1 cellular context compared by ENCODE assay signal in the genomic region with DNA sequence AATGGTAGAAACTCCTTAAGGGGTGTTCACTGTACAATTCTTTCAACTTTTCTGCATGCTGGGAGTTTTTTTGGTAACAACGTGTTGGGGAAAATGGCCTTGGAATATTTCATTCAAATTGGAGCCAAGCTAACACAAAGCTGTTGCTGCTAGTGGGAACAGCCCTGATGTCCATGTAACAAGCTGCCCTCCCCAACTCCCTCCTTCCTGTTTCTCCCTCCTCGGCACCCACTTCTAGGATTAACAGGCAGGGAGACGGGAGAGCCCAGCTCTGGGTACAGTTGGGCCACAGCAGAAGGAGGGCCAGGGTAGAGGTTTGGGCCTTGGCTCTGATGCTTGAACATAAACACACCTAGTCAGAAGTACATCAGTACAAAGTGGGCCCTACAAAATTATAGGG.
TF ChIP-seq lines count a peak whose summit lies in the region.

No MANE protein-coding gene starts in this region.

TF ChIP-seq in HepG2, 621 proteins besides CTCF, POLR2A, EP300 and RAD21:
- TF ChIP-seq, protein P1, sequence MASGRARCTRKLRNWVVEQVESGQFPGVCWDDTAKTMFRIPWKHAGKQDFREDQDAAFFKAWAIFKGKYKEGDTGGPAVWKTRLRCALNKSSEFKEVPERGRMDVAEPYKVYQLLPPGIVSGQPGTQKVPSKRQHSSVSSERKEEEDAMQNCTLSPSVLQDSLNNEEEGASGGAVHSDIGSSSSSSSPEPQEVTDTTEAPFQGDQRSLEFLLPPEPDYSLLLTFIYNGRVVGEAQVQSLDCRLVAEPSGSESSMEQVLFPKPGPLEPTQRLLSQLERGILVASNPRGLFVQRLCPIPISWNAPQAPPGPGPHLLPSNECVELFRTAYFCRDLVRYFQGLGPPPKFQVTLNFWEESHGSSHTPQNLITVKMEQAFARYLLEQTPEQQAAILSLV (CRISPR knock-in tag; IDR thresholded peaks at IDR 0.05; ENCODE audit: borderline replicate concordance) = no peak
- TF ChIP-seq RBM22 (optimal IDR thresholded peaks at IDR 0.05; ENCODE audit: low read length) = peak; percentile 49
- no peak for TF ChIP-seq PAWR (CRISPR knock-in tag; IDR thresholded peaks at IDR 0.05; ENCODE audit: borderline replicate concordance)
- peak; percentile 79; the same call in 1 of the 2 replicates for TF ChIP-seq RBAK (CRISPR knock-in tag; IDR thresholded peaks at IDR 0.05)
